Comparison of ENCODE assay signal across 13 cellular contexts in genomic region chr10:47104786-47105385, GRCh38.
DNase-seq lines count a peak whose midpoint lies in the region; ATAC-seq lines count a peak whose summit lies in the region.
"Had no signal": no experiment of that assay in that cellular context is flagged by ENCODE, and none has a peak within 500 bp of the region (broad histone marks: within the 10 kb centered on the region; RNA-seq: fewer than 3 reads in every experiment).

No MANE protein-coding gene starts in this region.

- intact Hi-C loops in left cardiac atrium (cut with DNase I), result no loop called here

- DNase-seq in SKM-1 treated with dmso at 0.1 percent for 144 hours (lab: John Stamatoyannopoulos, UW; ENCODE audit: unreplicated experiment), result peak; percentile 74
- no peak for DNase-seq in left cardiac atrium
- DNase-seq in stimulated activated effector memory CD8-positive, alpha-beta T cell treated with anti-CD3 and anti-CD28 coated beads, Interleukin-12 subunit alpha, Interleukin-12 subunit beta, amount 100 ng/mL, for 72 hours (ENCODE audit: low spot score in 2 of 2), result peak in 1 of 2 donors; percentile 29
- DNase-seq in stimulated activated CD4-positive, alpha-beta T cell treated with anti-CD3 and anti-CD28 coated beads, Interleukin-4, amount 100 ng/mL, for 4 hours, result no peak
- DNase-seq in NCI-H187 (lab: John Stamatoyannopoulos, UW), result no peak
- no peak for DNase-seq in hippocampal formation (lab: John Stamatoyannopoulos, UW)
- DNase-seq: activated CD4-positive, alpha-beta T cell treated with anti-CD3 and anti-CD28 coated beads, Interleukin-2, amount 10 ng/mL, durations not matched to agents 7 days and 5 days; GDM1; kidney; PC-3 had no signal

- H3K36me3 ChIP-seq in KOPT-K1 (ENCODE audit: insufficient read depth, low read length), result no peaks in the 10 kb centered on the region

- H3K9me3 Mint-ChIP-seq in stimulated activated effector memory CD8-positive, alpha-beta T cell treated with anti-CD3 and anti-CD28 coated beads, Interleukin-12 subunit alpha, Interleukin-12 subunit beta, amount 100 ng/mL, for 72 hours, result no peaks in the 10 kb centered on the region
- H3K9me3 Mint-ChIP-seq: activated CD4-positive, alpha-beta T cell treated with anti-CD3 and anti-CD28 coated beads, Interleukin-2, amount 10 ng/mL, durations not matched to agents 7 days and 5 days; activated T-helper 1 cell treated with anti-CD3 and anti-CD28 coated beads, Interleukin-12 subunit alpha, Interleukin-12 subunit beta, Interleukin-2, Interleukin-4 antibody, amounts not matched to agents 30 ng/mL and 10 ng/mL and 1 ng/mL, durations not matched to agents 14 hours and 24 hours and 36 hours had no signal

- peak overlapping the region; percentile 9 for H3K27ac ChIP-seq in KOPT-K1 (ENCODE audit: low read depth, low read length, poor library complexity, severe bottlenecking)

- no peak overlapping the region for H3K27ac Mint-ChIP-seq in stimulated activated effector memory CD8-positive, alpha-beta T cell treated with anti-CD3 and anti-CD28 coated beads, Interleukin-12 subunit alpha, Interleukin-12 subunit beta, amount 100 ng/mL, for 72 hours
- H3K27ac Mint-ChIP-seq: activated CD4-positive, alpha-beta T cell treated with anti-CD3 and anti-CD28 coated beads, Interleukin-2, amount 10 ng/mL, durations not matched to agents 7 days and 5 days; activated T-helper 1 cell treated with anti-CD3 and anti-CD28 coated beads, Interleukin-12 subunit alpha, Interleukin-12 subunit beta, Interleukin-2, Interleukin-4 antibody, amounts not matched to agents 30 ng/mL and 10 ng/mL and 1 ng/mL, durations not matched to agents 14 hours and 24 hours and 36 hours had no signal

- H3K4me3 Mint-ChIP-seq in stimulated activated effector memory CD8-positive, alpha-beta T cell treated with anti-CD3 and anti-CD28 coated beads, Interleukin-12 subunit alpha, Interleukin-12 subunit beta, amount 100 ng/mL, for 72 hours, result no peak overlapping the region
- H3K4me3 Mint-ChIP-seq: activated CD4-positive, alpha-beta T cell treated with anti-CD3 and anti-CD28 coated beads, Interleukin-2, amount 10 ng/mL, durations not matched to agents 7 days and 5 days; activated T-helper 1 cell treated with anti-CD3 and anti-CD28 coated beads, Interleukin-12 subunit alpha, Interleukin-12 subunit beta, Interleukin-2, Interleukin-4 antibody, amounts not matched to agents 30 ng/mL and 10 ng/mL and 1 ng/mL, durations not matched to agents 14 hours and 24 hours and 36 hours; nephron had no signal

- H3K36me3 Mint-ChIP-seq in stimulated activated effector memory CD8-positive, alpha-beta T cell treated with anti-CD3 and anti-CD28 coated beads, Interleukin-12 subunit alpha, Interleukin-12 subunit beta, amount 100 ng/mL, for 72 hours, result no peaks in the 10 kb centered on the region

- peak; percentile 64 to 77 for ATAC-seq in left cardiac atrium
- ATAC-seq in stimulated activated effector memory CD8-positive, alpha-beta T cell treated with anti-CD3 and anti-CD28 coated beads, Interleukin-12 subunit alpha, Interleukin-12 subunit beta, amount 100 ng/mL, for 72 hours, result peak; percentile 8
- ATAC-seq: PC-3 had no signal

- no peaks in the 10 kb centered on the region for H3K4me1 Mint-ChIP-seq in stimulated activated effector memory CD8-positive, alpha-beta T cell treated with anti-CD3 and anti-CD28 coated beads, Interleukin-12 subunit alpha, Interleukin-12 subunit beta, amount 100 ng/mL, for 72 hours
- H3K4me1 Mint-ChIP-seq: activated CD4-positive, alpha-beta T cell treated with anti-CD3 and anti-CD28 coated beads, Interleukin-2, amount 10 ng/mL, durations not matched to agents 7 days and 5 days had no signal

- no peaks in the 10 kb centered on the region for H3K9me3 ChIP-seq in KOPT-K1 (ENCODE audit: insufficient read depth, low read length, poor library complexity, severe bottlenecking)
